1 cellular context compared by ENCODE assay signal in genomic region chr10:5665380-5666323, GRCh38.
TF ChIP-seq lines count a peak whose summit lies in the region.

No MANE protein-coding gene starts in this region.

TF ChIP-seq in GM23338, 12 proteins besides CTCF, POLR2A, EP300 and RAD21 (continued from another document):
- TF ChIP-seq ZNF462 (CRISPR knock-in tag; IDR thresholded peaks at IDR 0.05) = no peak
- TF ChIP-seq JUNB (IDR thresholded peaks at IDR 0.05; ENCODE audit: unreplicated experiment) = no peak
